In the genomic region with DNA sequence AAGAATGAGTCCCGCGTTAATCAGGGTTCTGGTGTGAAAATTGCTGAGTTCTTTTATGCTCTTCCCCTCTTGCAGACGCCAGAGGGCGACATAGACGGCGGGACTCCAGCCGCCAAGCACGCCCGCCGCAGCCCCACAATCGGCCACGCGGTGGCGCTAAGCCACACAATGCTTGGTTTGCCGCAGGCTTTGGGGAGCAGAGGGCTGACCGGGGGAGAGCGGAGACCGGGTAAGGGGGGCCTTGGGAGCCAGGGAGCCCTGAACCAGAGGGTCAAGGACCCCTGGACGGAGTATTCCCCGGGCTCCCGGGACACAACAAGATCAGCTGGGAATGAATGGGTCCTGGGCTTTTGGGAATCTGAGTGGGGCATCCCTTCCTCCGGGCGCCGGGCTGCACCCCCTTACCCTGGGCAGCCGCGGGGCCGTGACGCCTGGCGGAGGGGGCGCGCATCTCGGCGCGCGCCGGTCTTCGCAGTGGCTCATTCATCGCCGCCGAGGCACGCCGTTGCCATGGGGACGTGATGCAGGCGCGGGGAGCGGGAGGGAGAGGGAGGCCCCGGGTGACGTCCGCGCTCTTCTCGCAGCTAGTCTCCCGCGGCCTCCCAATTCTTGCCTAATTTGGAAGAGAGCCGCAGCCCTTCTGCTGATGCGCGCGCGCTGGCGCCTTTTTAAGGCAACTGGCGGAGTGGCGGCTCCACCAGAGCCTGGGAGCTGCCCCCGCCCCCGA, we compare ENCODE assay signal across 8 cellular contexts. TPM values are rescaled to one million over a fixed set of nuclear protein-coding genes. Genes with fewer than 3 reads are reported as not detected.
A peak's percentile ranks its signal among the peaks of the same experiment; 100 is the strongest.
DNase-seq lines count a peak whose midpoint lies in the region; ATAC-seq lines count a peak whose summit lies in the region.

No MANE protein-coding gene starts in this region.

- H3K4me3 Mint-ChIP-seq in activated CD4-positive, alpha-beta T cell treated with anti-CD3 and anti-CD28 coated beads, Interleukin-2, amount 10 ng/mL, durations not matched to agents 24 days and 14 days = peak overlapping the region; percentile 88

- H3K4me1 Mint-ChIP-seq in activated CD4-positive, alpha-beta T cell treated with anti-CD3 and anti-CD28 coated beads, Interleukin-2, amount 10 ng/mL, durations not matched to agents 24 days and 14 days = peaks cover 8% of the 10 kb centered on the region

- intact Hi-C loops in activated CD4-positive, alpha-beta T cell treated with anti-CD3 and anti-CD28 coated beads, Interleukin-2, amount 10 ng/mL, durations not matched to agents 24 days and 14 days (cut with micrococcal nuclease) = loop anchor here (1.0 to 2.0 kb wide), 5 partner anchors 13 to 270 kb away; a partner anchor contains a TSS

- H3K9me3 ChIP-seq in ES-I3 (ENCODE audit: control insufficient read depth, insufficient read depth, low read length) = no peaks in the 10 kb centered on the region

- H3K36me3 Mint-ChIP-seq in activated CD4-positive, alpha-beta T cell treated with anti-CD3 and anti-CD28 coated beads, Interleukin-2, amount 10 ng/mL, durations not matched to agents 24 days and 14 days (ENCODE audit: low read depth) = no peaks in the 10 kb centered on the region

- DNase-seq in NCI-H526 treated with DMSO at 0.1 percent for 48 hours (lab: John Stamatoyannopoulos, UW) (peak; percentile 82), dedifferentiated amniotic fluid mesenchymal stem cell (ENCODE audit: extremely low spot score) (peak; percentile 85), left lobe of liver (ENCODE audit: low spot score) (peak; percentile 82)
- DNase-seq in activated CD4-positive, alpha-beta T cell treated with anti-CD3 and anti-CD28 coated beads, Interleukin-2, amount 10 ng/mL, durations not matched to agents 24 days and 14 days = peak; percentile 98
- peak; percentile 98 for DNase-seq in stimulated activated CD4-positive, alpha-beta T cell treated with anti-CD3 and anti-CD28 coated beads, Interleukin-2, amount 100 ng/mL, for 24 hours

- peaks cover 5% of the 10 kb centered on the region; the same call in 1 of the 2 replicates for H3K4me1 ChIP-seq in ES-I3 (ENCODE audit: insufficient read depth, low read length)

- peak overlapping the region; percentile 74 for H3K27ac Mint-ChIP-seq in activated CD4-positive, alpha-beta T cell treated with anti-CD3 and anti-CD28 coated beads, Interleukin-2, amount 10 ng/mL, durations not matched to agents 24 days and 14 days

- no peaks in the 10 kb centered on the region for H3K9me3 Mint-ChIP-seq in activated CD4-positive, alpha-beta T cell treated with anti-CD3 and anti-CD28 coated beads, Interleukin-2, amount 10 ng/mL, durations not matched to agents 24 days and 14 days

- H3K27me3 Mint-ChIP-seq in activated CD4-positive, alpha-beta T cell treated with anti-CD3 and anti-CD28 coated beads, Interleukin-2, amount 10 ng/mL, durations not matched to agents 24 days and 14 days = peaks cover 18% of the 10 kb centered on the region

- ATAC-seq in HG03439 (IDR thresholded peaks at IDR 0.05; ENCODE audit: unreplicated experiment) (peak; percentile 69), left lobe of liver (peak; percentile 99), HG03139 (IDR thresholded peaks at IDR 0.05; ENCODE audit: unreplicated experiment) (no peak)

- peak overlapping the region; percentile 49; the same call in 1 of the 2 replicates for H3K9ac ChIP-seq in ES-I3 (ENCODE audit: low read depth, low read length)

- H3K36me3 ChIP-seq in ES-I3 (ENCODE audit: insufficient read depth, low read length) = no peaks in the 10 kb centered on the region

RNA-seq across cellular contexts. Expression of a gene that starts 12.2 kb away (rescaled TPM):
- total RNA-seq in activated CD4-positive, alpha-beta T cell treated with anti-CD3 and anti-CD28 coated beads, Interleukin-2, amount 10 ng/mL, durations not matched to agents 24 days and 14 days = 0.09 TPM in 1 of 2 replicates, not detected in the other
- not detected for total RNA-seq in left lobe of liver

RNA-seq across cellular contexts. Expression of a gene that starts 30.0 kb away (rescaled TPM):
- 102 TPM in 2 replicates for total RNA-seq in activated CD4-positive, alpha-beta T cell treated with anti-CD3 and anti-CD28 coated beads, Interleukin-2, amount 10 ng/mL, durations not matched to agents 24 days and 14 days
- 28.5 TPM for total RNA-seq in left lobe of liver

RNA-seq across cellular contexts. Expression of a gene that starts 37.1 kb away (rescaled TPM):
- 17.4 and 18.9 TPM in 2 replicates for total RNA-seq in activated CD4-positive, alpha-beta T cell treated with anti-CD3 and anti-CD28 coated beads, Interleukin-2, amount 10 ng/mL, durations not matched to agents 24 days and 14 days
- 0.48 TPM for total RNA-seq in left lobe of liver

RNA-seq across cellular contexts. Expression of a gene that starts 58.1 kb away (rescaled TPM):
- 16.1 and 18.3 TPM in 2 replicates for total RNA-seq in activated CD4-positive, alpha-beta T cell treated with anti-CD3 and anti-CD28 coated beads, Interleukin-2, amount 10 ng/mL, durations not matched to agents 24 days and 14 days
- total RNA-seq in left lobe of liver = 4.8 TPM

Comparison
In these comparisons a context has a peak if more than half of its experiments do, and no peak if none do; other contexts are left out.
1. RNA of a gene that starts 37.1 kb away (total RNA-seq): 17.4 to 18.9 TPM in activated CD4-positive, alpha-beta T cell treated with anti-CD3 and anti-CD28 coated beads, Interleukin-2, amount 10 ng/mL, durations not matched to agents 24 days and 14 days; 0.48 TPM in left lobe of liver (single experiment); every median in the first group is over 10 times any median in the second.
2. Peak in every context shown above with its lines, with median percentiles within 50 percentile points of each other: DNase-seq.